In genomic region chr16:73219176-73219575, GRCh38 we compare ENCODE assay signal across 30 cellular contexts.
DNase-seq lines count a peak whose midpoint lies in the region; ATAC-seq and TF ChIP-seq lines count a peak whose summit lies in the region.
"Had no signal": no experiment of that assay in that cellular context is flagged by ENCODE, and none has a peak within 500 bp of the region (broad histone marks: within the 10 kb centered on the region; RNA-seq: fewer than 3 reads in every experiment).

No MANE protein-coding gene starts in this region.

- in situ Hi-C loops in brain microvascular endothelial cell (cut with HindIII; ENCODE audit: low pct_ligation_motif_present, low sequenced_read_pairs): loop anchor here (25.0 kb wide), 1 partner anchor 382 kb away; no protein-coding TSS in a partner anchor

- ATAC-seq in natural killer cell treated with Interleukin-12 subunit alpha and Interleukin-12 subunit beta and Interleukin-15 and Interleukin-18, amount 100 ng/mL, for 72 hours: no peak
- no peak for ATAC-seq in stimulated activated effector memory CD8-positive, alpha-beta T cell treated with anti-CD3 and anti-CD28 coated beads, Interleukin-12 subunit alpha, Interleukin-12 subunit beta, amount 100 ng/mL, for 72 hours
- ATAC-seq: effector memory CD8-positive, alpha-beta T cell; left ventricle myocardium superior; psoas muscle had no signal

- H3K9me3 Mint-ChIP-seq in type B pancreatic cell: peaks cover 5% of the 10 kb centered on the region
- no peaks in the 10 kb centered on the region for H3K9me3 Mint-ChIP-seq in natural killer cell treated with Interleukin-12 subunit alpha and Interleukin-12 subunit beta and Interleukin-15 and Interleukin-18, amount 100 ng/mL, for 72 hours
- H3K9me3 Mint-ChIP-seq in stimulated activated effector memory CD8-positive, alpha-beta T cell treated with anti-CD3 and anti-CD28 coated beads, Interleukin-12 subunit alpha, Interleukin-12 subunit beta, amount 100 ng/mL, for 72 hours: no peaks in the 10 kb centered on the region

- no peak overlapping the region for H3K4me3 Mint-ChIP-seq in type B pancreatic cell
- no peak overlapping the region for H3K4me3 Mint-ChIP-seq in natural killer cell treated with Interleukin-12 subunit alpha and Interleukin-12 subunit beta and Interleukin-15 and Interleukin-18, amount 100 ng/mL, for 72 hours
- H3K4me3 Mint-ChIP-seq in stimulated activated effector memory CD8-positive, alpha-beta T cell treated with anti-CD3 and anti-CD28 coated beads, Interleukin-12 subunit alpha, Interleukin-12 subunit beta, amount 100 ng/mL, for 72 hours: no peak overlapping the region
- H3K4me3 Mint-ChIP-seq: activated naive CD8-positive, alpha-beta T cell treated with anti-CD3 and anti-CD28 coated beads for 36 hours; effector memory CD8-positive, alpha-beta T cell; IgD-negative memory B cell; mesothelial cell of epicardium; nephron progenitor cell had no signal

- no peak overlapping the region for H3K4me3 ChIP-seq in brain microvascular endothelial cell (ENCODE audit: low read depth, low read length)
- no peak overlapping the region for H3K4me3 ChIP-seq in foreskin fibroblast (ENCODE audit: low read depth in 1 of 2, low read length in 2 of 2)
- H3K4me3 ChIP-seq: BLaER1 treated with 17β-estradiol and CSF1 and Interleukin-3, amounts not matched to agents 10 nM and 100 nM; psoas muscle; SK-N-MC; tibial artery had no signal

- peaks cover 11% of the 10 kb centered on the region for H3K4me1 Mint-ChIP-seq in type B pancreatic cell (ENCODE audit: unreplicated experiment)
- no peaks in the 10 kb centered on the region for H3K4me1 Mint-ChIP-seq in natural killer cell treated with Interleukin-12 subunit alpha and Interleukin-12 subunit beta and Interleukin-15 and Interleukin-18, amount 100 ng/mL, for 72 hours (ENCODE audit: low read depth in 2 of 2)
- no peaks in the 10 kb centered on the region for H3K4me1 Mint-ChIP-seq in stimulated activated effector memory CD8-positive, alpha-beta T cell treated with anti-CD3 and anti-CD28 coated beads, Interleukin-12 subunit alpha, Interleukin-12 subunit beta, amount 100 ng/mL, for 72 hours
- H3K4me1 Mint-ChIP-seq: activated naive CD8-positive, alpha-beta T cell treated with anti-CD3 and anti-CD28 coated beads for 36 hours; IgD-negative memory B cell had no signal

- TF ChIP-seq CTCF in brain microvascular endothelial cell (IDR thresholded peaks at IDR 0.05; ENCODE audit: low read depth, low read length, missing control alignments): peak; percentile 51
- TF ChIP-seq CTCF in foreskin fibroblast (IDR thresholded peaks at IDR 0.05; ENCODE audit: low read depth, low read length): peak; percentile 13
- TF ChIP-seq CTCF in type B pancreatic cell (conservative IDR thresholded peaks at IDR 0.05): peak; percentile 44

- H3K27me3 ChIP-seq in brain microvascular endothelial cell (replicated peaks): no peaks in the 10 kb centered on the region
- H3K27me3 ChIP-seq: BLaER1 treated with 17β-estradiol and CSF1 and Interleukin-3, amounts not matched to agents 10 nM and 100 nM; tibial artery had no signal

- DNase-seq in DMS53 (lab: John Stamatoyannopoulos, UW) (peak; percentile 6), DMS53 treated with DMSO at 0.1 percent for 48 hours (lab: John Stamatoyannopoulos, UW; ENCODE audit: unreplicated experiment) (no peak), brain microvascular endothelial cell (no peak), foreskin fibroblast (no peak), type B pancreatic cell (ENCODE audit: extremely low spot score, unreplicated experiment) (no peak)
- DNase-seq in natural killer cell treated with Interleukin-12 subunit alpha and Interleukin-12 subunit beta and Interleukin-15 and Interleukin-18, amount 100 ng/mL, for 72 hours (ENCODE audit: low spot score): no peak
- no peak for DNase-seq in stimulated activated CD4-positive, alpha-beta T cell treated with anti-CD3 and anti-CD28 coated beads, Interleukin-4, amount 100 ng/mL, for 24 hours
- no peak for DNase-seq in stimulated activated effector memory CD8-positive, alpha-beta T cell treated with anti-CD3 and anti-CD28 coated beads, Interleukin-12 subunit alpha, Interleukin-12 subunit beta, amount 100 ng/mL, for 72 hours (ENCODE audit: low spot score in 2 of 2)
- DNase-seq: activated CD4-positive, alpha-beta T cell treated with anti-CD3 and anti-CD28 coated beads, Interleukin-2, amount 50 U/mL, for 1 hour; activated naive CD8-positive, alpha-beta T cell treated with anti-CD3 and anti-CD28 coated beads for 36 hours; Calu3; effector memory CD8-positive, alpha-beta T cell; left ventricle myocardium superior; MM.1S; NCI-H1436; NCI-H2107; NCI-H510A treated with DMSO at 0.1 percent for 48 hours; nephron progenitor cell; psoas muscle; small intestine; stimulated activated naive CD4-positive, alpha-beta T cell treated with Interleukin-2 at 50 U/mL for 16 hours; tibial artery had no signal

- H3K27ac Mint-ChIP-seq in type B pancreatic cell: no peak overlapping the region
- H3K27ac Mint-ChIP-seq in natural killer cell treated with Interleukin-12 subunit alpha and Interleukin-12 subunit beta and Interleukin-15 and Interleukin-18, amount 100 ng/mL, for 72 hours: no peak overlapping the region
- no peak overlapping the region for H3K27ac Mint-ChIP-seq in stimulated activated effector memory CD8-positive, alpha-beta T cell treated with anti-CD3 and anti-CD28 coated beads, Interleukin-12 subunit alpha, Interleukin-12 subunit beta, amount 100 ng/mL, for 72 hours
- H3K27ac Mint-ChIP-seq: activated naive CD8-positive, alpha-beta T cell treated with anti-CD3 and anti-CD28 coated beads for 36 hours; activated T-helper 2 cell treated with anti-CD3 and anti-CD28 coated beads, Interferon-gamma antibody, Interleukin-2, Interleukin-4, amounts not matched to agents 10 μg/mL and 5 μg/mL and 100 μg/mL, durations not matched to agents 14 hours and 24 hours and 36 hours; effector memory CD8-positive, alpha-beta T cell; IgD-negative memory B cell; mesothelial cell of epicardium; nephron progenitor cell had no signal

- H3K27me3 Mint-ChIP-seq in type B pancreatic cell: no peaks in the 10 kb centered on the region
- H3K27me3 Mint-ChIP-seq in natural killer cell treated with Interleukin-12 subunit alpha and Interleukin-12 subunit beta and Interleukin-15 and Interleukin-18, amount 100 ng/mL, for 72 hours: peaks cover 15 to 36% of the 10 kb centered on the region in 2 donors
- H3K27me3 Mint-ChIP-seq: effector memory CD8-positive, alpha-beta T cell; IgD-negative memory B cell had no signal

- no peaks in the 10 kb centered on the region for H3K36me3 ChIP-seq in brain microvascular endothelial cell (replicated peaks)
- H3K36me3 ChIP-seq: BLaER1 treated with 17β-estradiol and CSF1 and Interleukin-3, amounts not matched to agents 10 nM and 100 nM; tibial artery had no signal

- H3K36me3 Mint-ChIP-seq in type B pancreatic cell: no peaks in the 10 kb centered on the region
- no peaks in the 10 kb centered on the region for H3K36me3 Mint-ChIP-seq in natural killer cell treated with Interleukin-12 subunit alpha and Interleukin-12 subunit beta and Interleukin-15 and Interleukin-18, amount 100 ng/mL, for 72 hours
- no peaks in the 10 kb centered on the region for H3K36me3 Mint-ChIP-seq in stimulated activated effector memory CD8-positive, alpha-beta T cell treated with anti-CD3 and anti-CD28 coated beads, Interleukin-12 subunit alpha, Interleukin-12 subunit beta, amount 100 ng/mL, for 72 hours
- H3K36me3 Mint-ChIP-seq: activated naive CD8-positive, alpha-beta T cell treated with anti-CD3 and anti-CD28 coated beads for 36 hours; IgD-negative memory B cell; mesothelial cell of epicardium had no signal

- no peak overlapping the region for H3K27ac ChIP-seq in brain microvascular endothelial cell
- H3K27ac ChIP-seq: 22Rv1; BLaER1 treated with 17β-estradiol and CSF1 and Interleukin-3, amounts not matched to agents 10 nM and 100 nM; psoas muscle; RWPE1; SK-N-MC; tibial artery; VCaP had no signal
